In genomic region chr17:7019406-7019805, GRCh38 we compare ENCODE assay signal across 11 cellular contexts. TPM values are rescaled to one million over a fixed set of nuclear protein-coding genes. Genes with fewer than 3 reads are reported as not detected.
DNase-seq lines count a peak whose midpoint lies in the region; ATAC-seq, FAIRE-seq and TF ChIP-seq lines count a peak whose summit lies in the region.
"Had no signal": no experiment of that assay in that cellular context is flagged by ENCODE, and none has a peak within 500 bp of the region (broad histone marks: within the 10 kb centered on the region; RNA-seq: fewer than 3 reads in every experiment).

No MANE protein-coding gene starts in this region.

- no peak for TF ChIP-seq EP300 in ovary (IDR thresholded peaks at IDR 0.05)

- FAIRE-seq in H54 (lab: Jason Lieb, UNC) = no peak

- H3K27me3 ChIP-seq in A673 (replicated peaks; ENCODE audit: insufficient read depth, low read depth, low read length, poor library complexity) (no peaks in the 10 kb centered on the region), esophagus squamous epithelium (peaks cover 0 to 14% (median 0%) of the 10 kb centered on the region in 4 donors), ovary (no peaks in the 10 kb centered on the region)

- H3K9me3 ChIP-seq in A673 (ENCODE audit: low read depth, low read length, poor library complexity, severe bottlenecking) (no peaks in the 10 kb centered on the region), esophagus squamous epithelium (no peaks in the 10 kb centered on the region), ovary (no peaks in the 10 kb centered on the region)

- peaks cover 16% of the 10 kb centered on the region for H3K4me1 ChIP-seq in A673 (ENCODE audit: insufficient read depth, low read length, poor library complexity, severe bottlenecking)
- peaks cover 35 to 90% (median 43%) of the 10 kb centered on the region in 3 donors for H3K4me1 ChIP-seq in esophagus squamous epithelium
- peaks cover 11% of the 10 kb centered on the region for H3K4me1 ChIP-seq in ovary (ENCODE audit: insufficient read depth)

- H3K27ac ChIP-seq in A673 (ENCODE audit: low read depth, low read length, poor library complexity, severe bottlenecking) (peak overlapping the region; percentile 53), RWPE1 (peak overlapping the region; percentile 66), esophagus squamous epithelium (peak overlapping the region; percentile 80 to 98 (median 92)), ovary (peak overlapping the region; percentile 82 to 99)

- H3K36me3 ChIP-seq in A673 (ENCODE audit: insufficient read depth, low read length, poor library complexity, severe bottlenecking) (no peaks in the 10 kb centered on the region), esophagus squamous epithelium (peaks cover 0 to 17% (median 0%) of the 10 kb centered on the region in 3 donors), ovary (no peaks in the 10 kb centered on the region)

- intact Hi-C loops in A673 (cut with micrococcal nuclease; ENCODE audit: unreplicated experiment) = no loop called here
- intact Hi-C loops in esophagus squamous epithelium (cut with DNase I) = no loop called here
- intact Hi-C loops in ovary (cut with DNase I) = loop anchor here in 2 of 4 donors (10.0 kb wide), 2 partner anchors 265 to 1165 kb away; partner anchors contain the start of gene XAF1 (in 1 of the 2)

- H3K4me3 ChIP-seq in A673 (ENCODE audit: low read depth, low read length, poor library complexity, severe bottlenecking) (peak overlapping the region; percentile 42), esophagus squamous epithelium (peak overlapping the region; percentile 29 to 72 (median 57)), ovary (peak overlapping the region; percentile 63)

- CTCF ChIA-PET in A673 (lab: Charles Lee) (no interaction called here), RWPE1 (lab: Yijun Ruan, JAX) (interaction anchor here (0.6 kb wide), 1 partner anchor 354 kb away, joined by 3 read pairs; no protein-coding TSS in a partner anchor)

- no peak for TF ChIP-seq POLR2A in esophagus squamous epithelium (IDR thresholded peaks at IDR 0.05)
- TF ChIP-seq POLR2A in ovary (IDR thresholded peaks at IDR 0.05) = peak; percentile 10
- TF ChIP-seq POLR2A in H54 (IDR thresholded peaks at IDR 0.05; ENCODE audit: low read depth, low read length) = no peak

- POLR2A ChIA-PET in A673 (lab: Charles Lee; ENCODE audit: low non-redundant PET) (no interaction called here), RWPE1 (lab: Yijun Ruan, JAX; ENCODE audit: low non-redundant PET) (no interaction called here)

- no peak for ATAC-seq in GM21786 (IDR thresholded peaks at IDR 0.05; ENCODE audit: unreplicated experiment)
- no peak for ATAC-seq in HG03342 (IDR thresholded peaks at IDR 0.05; ENCODE audit: unreplicated experiment)
- ATAC-seq: T-cell had no signal

- BruUV-seq in A673 (replicated peaks; lab: Mats Ljungman, UMichigan) = no TSS peak

- DNase-seq in A673 (ENCODE audit: low spot score) (no peak), RWPE1 (ENCODE audit: low spot score) (no peak), esophagus squamous epithelium (lab: John Stamatoyannopoulos, UW) (no peak), ovary (peak in 4 of 5 donors; percentile 50 to 68 (median 64)), H54 (ENCODE audit: insufficient read length, low spot score) (no peak), SIG-M5 (lab: John Stamatoyannopoulos, UW) (no peak)
- DNase-seq: CD4-positive, CD25-positive, alpha-beta regulatory T cell; T-cell had no signal

- WGBS in esophagus squamous epithelium, 2 donors = 14 to 26% methylated on average over 3 to 4 of the region's 11 CpGs
- WGBS in ovary, 3 donors = 5 to 20% (median 8%) methylated on average over 11 of the region's 11 CpGs

- TF ChIP-seq CTCF in A673 (conservative IDR thresholded peaks at IDR 0.05; ENCODE audit: low read depth, low read length) (no peak), RWPE1 (conservative IDR thresholded peaks at IDR 0.05; ENCODE audit: low read depth) (no peak), esophagus squamous epithelium (IDR thresholded peaks at IDR 0.05) (no peak), ovary (IDR thresholded peaks at IDR 0.05) (no peak)

RNA-seq across cellular contexts. Expression of gene BCL6B, which starts 3.4 kb away (rescaled TPM):
- total RNA-seq in A673 (2021) (0.44 and 0.58 TPM in 2 replicates), esophagus squamous epithelium (1 to 10 TPM in 1 of 4 donors, under 1 TPM in 3; 0.15 to 1.9 (median 0.67) TPM), ovary (10 to 100 TPM in 1 of 7 donors, 1 to 10 TPM in 4, under 1 TPM in 2; 0.46 to 13.9 (median 3.5) TPM)
- 10 to 100 TPM in 1 of 2 donors, 1 to 10 TPM in 1; 6.2 to 13.7 TPM for polyA plus RNA-seq in ovary
- polyA plus RNA-seq: CD4-positive, CD25-positive, alpha-beta regulatory T cell had no signal

RNA-seq across cellular contexts. Expression of gene RNASEK, which starts 7.0 kb away (rescaled TPM):
- 246 and 258 TPM in 2 replicates for total RNA-seq in A673 (2021)
- 100 to 1,000 TPM in 3 of 4 donors, 10 to 100 TPM in 1; 96.1 to 173 (median 137) TPM for total RNA-seq in esophagus squamous epithelium
- 100 to 1,000 TPM in 6 of 7 donors, 10 to 100 TPM in 1; 80.1 to 211 (median 179) TPM for total RNA-seq in ovary
- polyA plus RNA-seq in ovary = 100 to 1,000 TPM; 192 to 295 TPM

RNA-seq across cellular contexts. Expression of gene SLC16A13, which starts 16.4 kb away (rescaled TPM):
- 11.7 and 15.5 TPM in 2 replicates for total RNA-seq in A673 (2021)
- 1 to 10 TPM; 2.7 to 5.6 (median 3.6) TPM for total RNA-seq in esophagus squamous epithelium
- 1 to 10 TPM in 4 of 7 donors, under 1 TPM in 3; 0.12 to 2.8 (median 1.2) TPM for total RNA-seq in ovary
- polyA plus RNA-seq in ovary = 1 to 10 TPM; 1.2 TPM

RNA-seq across cellular contexts. Expression of gene ALOX12, which starts 23.6 kb away (rescaled TPM):
- total RNA-seq in A673 (2021) (not detected in 2 replicates), esophagus squamous epithelium (10 to 100 TPM in 3 of 4 donors, 1 to 10 TPM in 1; 3.8 to 43.5 (median 26.4) TPM), ovary (under 1 TPM in 3 of 7 donors, not detected in 4; 0.51 to 0.74 (median 0.62) TPM)
- polyA plus RNA-seq in ovary = under 1 TPM in 1 of 2 donors, not detected in 1; 0.05 TPM
- total RNA-seq: activated T-helper 1 cell treated with anti-CD3 and anti-CD28 coated beads, Interleukin-12 subunit alpha, Interleukin-12 subunit beta, Interleukin-2, Interleukin-4 antibody, amounts not matched to agents 30 ng/mL and 10 ng/mL and 1 ng/mL, durations not matched to agents 14 hours and 24 hours and 36 hours had no signal

RNA-seq across cellular contexts. Expression of gene SLC16A11, which starts 24.5 kb away (rescaled TPM):
- total RNA-seq in A673 (2021) (0.47 and 1.3 TPM in 2 replicates), esophagus squamous epithelium (1 to 10 TPM in 1 of 4 donors, under 1 TPM in 2, not detected in 1; 0.56 to 2.1 (median 0.72) TPM), ovary (10 to 100 TPM in 1 of 7 donors, 1 to 10 TPM in 5, not detected in 1; 1.2 to 14.4 (median 2.9) TPM)
- polyA plus RNA-seq in ovary = 1 to 10 TPM in 1 of 2 donors, not detected in 1; 3.9 TPM

Comparison
In these comparisons a context has a peak if more than half of its experiments do, and no peak if none do; other contexts are left out.
1. DNase-seq: peak in ovary (4 of 5); none in A673 (single experiment), RWPE1 (single experiment), esophagus squamous epithelium (single experiment), H54 (single experiment) and SIG-M5 (single experiment).
2. Peak in every context shown above with its lines, with median percentiles within 50 percentile points of each other: H3K27ac ChIP-seq and H3K4me3 ChIP-seq.